Comparison of ENCODE assay signal across 8 cellular contexts in genomic region chr3:3200632-3201212, GRCh38. TPM values are rescaled to one million over a fixed set of nuclear protein-coding genes. Genes with fewer than 3 reads are reported as not detected.
A peak's percentile ranks its signal among the peaks of the same experiment; 100 is the strongest.
DNase-seq lines count a peak whose midpoint lies in the region; ATAC-seq and TF ChIP-seq lines count a peak whose summit lies in the region.

No MANE protein-coding gene starts in this region.

- DNase-seq in Daoy (ENCODE audit: low read depth) (peak; percentile 8), NCI-H774 (lab: John Stamatoyannopoulos, UW) (peak; percentile 52), brain microvascular endothelial cell (peak; percentile 51), islet precursor cell (peak; percentile 81), superior temporal gyrus (ENCODE audit: extremely low spot score) (peak; percentile 90)
- DNase-seq in activated CD4-positive, CD25-positive, alpha-beta regulatory T cell treated with anti-CD3 and anti-CD28 coated beads, Interleukin-2, amount 50 U/mL, for 72 hours: no peak

- H3K27me3 ChIP-seq in brain microvascular endothelial cell (replicated peaks): no peaks in the 10 kb centered on the region

- no peak overlapping the region for H3K27ac ChIP-seq in brain microvascular endothelial cell

- TF ChIP-seq CTCF in brain microvascular endothelial cell (IDR thresholded peaks at IDR 0.05; ENCODE audit: low read depth, low read length, missing control alignments): peak; percentile 83

- peak; percentile 59 for ATAC-seq in GM19043 (IDR thresholded peaks at IDR 0.05; ENCODE audit: low read depth, unreplicated experiment)
- peak; percentile 73 for ATAC-seq in HG03175 (IDR thresholded peaks at IDR 0.05; ENCODE audit: unreplicated experiment)

- in situ Hi-C loops in brain microvascular endothelial cell (cut with HindIII; ENCODE audit: low pct_ligation_motif_present, low sequenced_read_pairs): loop anchor here (25.0 kb wide), 1 partner anchor 1087 kb away; no protein-coding TSS in a partner anchor

- no peaks in the 10 kb centered on the region for H3K36me3 ChIP-seq in brain microvascular endothelial cell (replicated peaks)

- H3K4me3 ChIP-seq in brain microvascular endothelial cell (ENCODE audit: low read depth, low read length): no peak overlapping the region

RNA-seq across cellular contexts. Expression of gene CRBN, which starts 21.2 kb away (rescaled TPM):
- 34.0 and 51.8 TPM in 2 replicates for total RNA-seq in Daoy (2014; rRNA removed; shearing (Covaris generic))
